ENCODE assay signal across 19 cellular contexts in genomic region chr4:8488791-8489369, GRCh38.
"Had no signal": no experiment of that assay in that cellular context is flagged by ENCODE, and none has a peak within 500 bp of the region (broad histone marks: within the 10 kb centered on the region; RNA-seq: fewer than 3 reads in every experiment).

No MANE protein-coding gene starts in this region.

- H3K36me3 ChIP-seq: esophagus muscularis mucosa, lower lobe of right lung, neutrophil, right atrium auricular region, tibial artery had no signal

- H3K4me3 ChIP-seq: esophagus muscularis mucosa, lower lobe of right lung, right atrium auricular region, smooth muscle cell, testis, tibial artery had no signal

- H3K4me1 ChIP-seq: esophagus muscularis mucosa, foreskin keratinocyte, lower lobe of right lung, parathyroid adenoma, right atrium auricular region, testis, tibial artery had no signal

- H3K27ac ChIP-seq: esophagus muscularis mucosa, foreskin keratinocyte, lower lobe of right lung, neutrophil, parathyroid adenoma, right atrium auricular region, testis, tibial artery had no signal

- DNase-seq: effector CD8-positive, alpha-beta T cell; foreskin keratinocyte; glutamatergic neuron; left ventricle myocardium superior; lower lobe of right lung; natural killer cell; stimulated activated CD4-positive, alpha-beta T cell treated with anti-CD3 and anti-CD28 coated beads, Interleukin-12 subunit alpha, Interleukin-12 subunit beta, amount 100 ng/mL, for 4 hours; stimulated activated CD4-positive, alpha-beta T cell treated with anti-CD3 and anti-CD28 coated beads, Interleukin-1b, Interleukin-23, amount 100 ng/mL, for 48 hours; stimulated activated CD4-positive, alpha-beta T cell treated with anti-CD3 and anti-CD28 coated beads, Interleukin-4, amount 100 ng/mL, for 1 hour; stimulated activated CD8-positive, alpha-beta memory T cell treated with anti-CD3 and anti-CD28 coated beads, Interleukin-4, amount 100 ng/mL, for 48 hours; stimulated activated naive CD4-positive, alpha-beta T cell treated with Interleukin-2 at 50 U/mL for 16 hours; substantia nigra; testis; tibial artery had no signal

- H3K27me3 ChIP-seq: esophagus muscularis mucosa, foreskin keratinocyte, neutrophil, right atrium auricular region, testis, tibial artery had no signal

- H3K9ac ChIP-seq: parathyroid adenoma had no signal

- H3K9me3 ChIP-seq: esophagus muscularis mucosa, lower lobe of right lung, neutrophil, right atrium auricular region, testis, tibial artery had no signal
